8 cellular contexts compared by ENCODE assay signal in the genomic region with DNA sequence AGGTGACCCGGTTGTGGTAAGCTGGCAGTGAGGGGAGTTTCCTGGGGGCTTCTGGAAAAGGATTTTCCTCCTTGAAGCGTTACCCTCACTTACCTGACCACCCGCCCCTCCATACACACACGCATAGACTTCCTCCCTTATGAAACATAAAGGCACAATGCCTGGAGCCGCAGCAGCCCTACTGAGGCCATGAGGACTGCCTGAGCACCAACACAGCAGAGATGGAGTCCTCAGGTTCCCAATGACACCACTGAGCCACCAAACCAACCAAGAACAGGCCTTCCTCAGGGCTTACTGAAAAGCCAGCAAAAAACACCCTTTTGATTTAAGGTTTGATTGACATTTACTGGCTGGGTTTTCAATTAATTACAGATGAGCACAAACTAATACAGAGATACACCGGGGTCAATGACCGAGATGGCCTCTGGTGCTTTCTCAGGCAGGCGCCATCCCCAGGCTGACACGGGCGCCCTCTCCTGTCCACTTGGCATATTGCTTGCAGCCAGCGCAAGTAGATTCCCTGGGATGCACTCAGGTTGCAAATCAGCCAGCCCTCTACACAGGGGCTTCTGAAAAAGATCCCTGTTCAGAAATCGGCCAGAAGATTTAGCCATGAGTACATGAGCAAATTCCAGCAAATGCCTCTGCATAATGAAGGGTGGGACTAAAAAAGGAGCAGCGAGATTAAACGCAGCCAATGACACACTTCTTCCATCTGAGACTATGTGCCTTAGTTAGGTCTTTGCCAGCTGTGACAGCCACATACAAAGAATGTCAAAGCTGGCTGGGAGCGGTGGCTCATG. TPM values are rescaled to one million over a fixed set of nuclear protein-coding genes. Genes with fewer than 3 reads are reported as not detected.
DNase-seq lines count a peak whose midpoint lies in the region; ATAC-seq and TF ChIP-seq lines count a peak whose summit lies in the region.

No MANE protein-coding gene starts in this region.

- CTCF ChIA-PET in BJ (lab: Yijun Ruan, JAX), result interaction anchor here (0.8 to 1.4 kb wide), 7 partner anchors 12 to 130 kb away, joined by 3 to 4 read pairs (median 4); no protein-coding TSS in a partner anchor

- no peaks in the 10 kb centered on the region for H3K9me3 ChIP-seq in right lobe of liver

- intact Hi-C loops in right lobe of liver (cut with DNase I), result loop anchor here (5.0 to 10.0 kb wide), 2 partner anchors 45 to 48 kb away; no protein-coding TSS in a partner anchor

- H3K4me3 ChIP-seq in BJ (ENCODE audit: low read depth, low read length), result no peak overlapping the region
- H3K4me3 ChIP-seq in WI38 (ENCODE audit: low read depth, low read length), result no peak overlapping the region
- H3K4me3 ChIP-seq in right lobe of liver, result no peak overlapping the region

- no peak overlapping the region for H3K4me3 Mint-ChIP-seq in central memory CD8-positive, alpha-beta T cell

- no peaks in the 10 kb centered on the region for H3K9me3 Mint-ChIP-seq in central memory CD8-positive, alpha-beta T cell

- no peak for DNase-seq in BJ (ENCODE audit: low read depth)
- peak in 55 of 76 experiments; percentile 17 to 84 (median 49) for DNase-seq in HUDEP-2 (lab: John Stamatoyannopoulos, UW; ENCODE audit: unreplicated experiment in 76 of 76)
- DNase-seq in central memory CD8-positive, alpha-beta T cell (ENCODE audit: low spot score in 2 of 2), result peak in 1 of 2 donors; percentile 43
- DNase-seq in right lobe of liver, result peak; percentile 76 to 83 (median 82)
- peak; percentile 27 for DNase-seq in stimulated activated CD8-positive, alpha-beta memory T cell treated with anti-CD3 and anti-CD28 coated beads, Interleukin-15, amount 100 ng/mL, for 24 hours (ENCODE audit: low read depth)
- DNase-seq in putamen (ENCODE audit: low spot score), result no peak

- TF ChIP-seq CTCF in BJ (IDR thresholded peaks at IDR 0.05; ENCODE audit: insufficient read depth, low read depth, low read length) (peak; percentile 91), WI38 (IDR thresholded peaks at IDR 0.05; ENCODE audit: low read depth, low read length) (peak; percentile 62), right lobe of liver (IDR thresholded peaks at IDR 0.05) (peak; percentile 81 to 90 (median 86))

- POLR2A ChIA-PET in BJ (lab: Charles Lee), result no interaction called here

- WGBS in right lobe of liver (ENCODE audit: insufficient coverage, low coverage, low lambda C conversion rate, missing lambda C conversion rate), result 18% methylated on average over 9 of the region's 15 CpGs

- peaks cover 6% of the 10 kb centered on the region for H3K4me1 Mint-ChIP-seq in central memory CD8-positive, alpha-beta T cell

- H3K4me1 ChIP-seq in right lobe of liver, result peaks cover 0 to 15% (median 3%) of the 10 kb centered on the region in 4 donors

- no peaks in the 10 kb centered on the region for H3K36me3 Mint-ChIP-seq in central memory CD8-positive, alpha-beta T cell (ENCODE audit: insufficient read depth)

- peak overlapping the region in 2 of 3 donors; percentile 32 to 34 for H3K27ac ChIP-seq in right lobe of liver

- peak; percentile 14 for ATAC-seq in central memory CD8-positive, alpha-beta T cell (replicated peaks; ENCODE audit: extremely low read depth, poor library complexity, severe bottlenecking)
- ATAC-seq in right lobe of liver (peak; percentile 92 to 99 (median 95)), GM21526 (IDR thresholded peaks at IDR 0.05; ENCODE audit: low FRiP score, unreplicated experiment) (no peak)

- H3K36me3 ChIP-seq in BJ (ENCODE audit: control insufficient read depth, insufficient read depth, low read length), result 0 out of 2 replicates have a peak, but pooled peaks cover 2% of the 10 kb centered on the region
- no peaks in the 10 kb centered on the region for H3K36me3 ChIP-seq in right lobe of liver

- no peak overlapping the region for H3K27ac Mint-ChIP-seq in central memory CD8-positive, alpha-beta T cell (ENCODE audit: low read depth)

- no peak for TF ChIP-seq POLR2A in right lobe of liver (IDR thresholded peaks at IDR 0.05)

- no peaks in the 10 kb centered on the region for H3K27me3 Mint-ChIP-seq in central memory CD8-positive, alpha-beta T cell

- H3K27me3 ChIP-seq in BJ (ENCODE audit: control insufficient read depth, insufficient read depth, low read length) (no peaks in the 10 kb centered on the region), right lobe of liver (no peaks in the 10 kb centered on the region)

RNA-seq across cellular contexts. Expression of gene OPA3, which starts 14.8 kb away (rescaled TPM):
- 10.9 and 15.1 TPM in 2 replicates for polyA plus RNA-seq in BJ (2011; rRNA removed)
- polyA minus RNA-seq in BJ (2011; rRNA and poly(A)+ RNA removed), result 6.6 and 12.4 TPM in 2 replicates
- 10 to 100 TPM in 2 of 6 experiments, 1 to 10 TPM in 4; 6.7 to 18.1 (median 8.1) TPM for total RNA-seq in right lobe of liver

RNA-seq across cellular contexts. Expression of gene GPR4, which starts 32.2 kb away (rescaled TPM):
- 0.06 and 0.12 TPM in 2 replicates for polyA plus RNA-seq in BJ (2011; rRNA removed)
- polyA minus RNA-seq in BJ (2011; rRNA and poly(A)+ RNA removed), result not detected in 2 replicates
- 1 to 10 TPM in 4 of 6 experiments, under 1 TPM in 2; 0.83 to 3.1 (median 1.3) TPM for total RNA-seq in right lobe of liver

Comparison
In these comparisons a context has a peak if more than half of its experiments do, and no peak if none do; other contexts are left out.
1. DNase-seq: peak in HUDEP-2 (55 of 76), right lobe of liver (3 of 3) and stimulated activated CD8-positive, alpha-beta memory T cell treated with anti-CD3 and anti-CD28 coated beads, Interleukin-15, amount 100 ng/mL, for 24 hours (single experiment); none in BJ (single experiment) and putamen (single experiment).
2. Peak in every context shown above with its lines, with median percentiles within 50 percentile points of each other: CTCF ChIP-seq.